26 cellular contexts compared by ENCODE assay signal in the genomic region with DNA sequence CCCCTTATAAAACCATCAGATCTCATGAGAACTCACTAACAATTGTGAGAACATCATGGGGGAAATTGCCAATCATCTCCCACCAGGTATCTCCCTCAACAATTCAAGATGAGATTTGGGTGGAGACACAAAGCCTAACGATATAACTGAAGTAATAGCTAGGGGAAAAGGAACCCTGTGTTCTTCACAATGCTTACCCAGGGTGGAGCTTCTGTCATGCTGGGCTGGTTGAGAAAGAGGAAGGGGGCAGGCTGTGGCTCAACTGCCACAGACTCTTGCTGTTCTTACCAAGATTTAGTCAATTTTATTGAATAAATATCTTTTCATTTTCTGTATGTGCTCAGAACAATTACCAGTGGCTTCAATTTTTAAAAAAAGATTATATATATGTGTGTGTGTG.
A peak's percentile ranks its signal among the peaks of the same experiment; 100 is the strongest.
DNase-seq lines count a peak whose midpoint lies in the region; ATAC-seq lines count a peak whose summit lies in the region.
"Had no signal": no experiment of that assay in that cellular context is flagged by ENCODE, and none has a peak within 500 bp of the region (broad histone marks: within the 10 kb centered on the region; RNA-seq: fewer than 3 reads in every experiment).

No MANE protein-coding gene starts in this region.

- no peak overlapping the region for H3K4me3 Mint-ChIP-seq in memory B cell
- H3K4me3 Mint-ChIP-seq: activated CD4-positive, alpha-beta T cell treated with anti-CD3 and anti-CD28 coated beads, Interleukin-2, amount 10 ng/mL, durations not matched to agents 7 days and 5 days; activated CD8-positive, alpha-beta memory T cell treated with anti-CD3 and anti-CD28 coated beads, Interleukin-2, amount 10 ng/mL, durations not matched to agents 7 days and 5 days; activated naive CD4-positive, alpha-beta T cell treated with anti-CD3 and anti-CD28 coated beads, Interleukin-2, amount 50 U/mL, for 24 hours; activated T-helper 1 cell treated with anti-CD3 and anti-CD28 coated beads, Interleukin-12 subunit alpha, Interleukin-12 subunit beta, Interleukin-2, Interleukin-4 antibody, amounts not matched to agents 30 ng/mL and 10 ng/mL and 1 ng/mL, durations not matched to agents 14 hours and 24 hours and 36 hours; dendritic cell treated with granulocyte-macrophage colony-stimulating factor and Interleukin-4, amounts not matched to agents 40 ng/mL and 50 ng/mL, for 4 days; stimulated activated naive CD8-positive, alpha-beta T cell treated with anti-CD3 and anti-CD28 coated beads, Interleukin-15, amount 100 ng/mL, for 72 hours had no signal

- peaks cover 16% of the 10 kb centered on the region for H3K27me3 Mint-ChIP-seq in memory B cell

- peak overlapping the region; percentile 100 for H3K27ac ChIP-seq in KOPT-K1 (ENCODE audit: low read depth, low read length, poor library complexity, severe bottlenecking)
- H3K27ac ChIP-seq: cardiac muscle cell, tibial nerve, VCaP had no signal

- H3K9me3 Mint-ChIP-seq in memory B cell: peaks cover 10% of the 10 kb centered on the region

- DNase-seq in SKM-1 treated with dmso at 0.1 percent for 144 hours (lab: John Stamatoyannopoulos, UW; ENCODE audit: unreplicated experiment) (peak; percentile 34), SKM-1 (lab: John Stamatoyannopoulos, UW; ENCODE audit: unreplicated experiment) (no peak), OCI-M1 (lab: John Stamatoyannopoulos, UW) (peak; percentile 26), memory B cell (ENCODE audit: low spot score in 2 of 2) (no peak), NCI-H2171 (lab: John Stamatoyannopoulos, UW) (no peak), DMS79 treated with DMSO at 0.1 percent for 48 hours (lab: John Stamatoyannopoulos, UW) (no peak)
- DNase-seq: 8988T; activated CD4-positive, alpha-beta T cell treated with anti-CD3 and anti-CD28 coated beads, Interleukin-2, amount 10 ng/mL, durations not matched to agents 7 days and 5 days; activated CD8-positive, alpha-beta memory T cell treated with anti-CD3 and anti-CD28 coated beads, Interleukin-2, amount 10 ng/mL, durations not matched to agents 7 days and 5 days; anterior cingulate cortex; glutamatergic neuron; mesendoderm; naive B cell; NCI-H1436 treated with DMSO at 0.1 percent for 48 hours; NCI-H524; stimulated activated naive CD8-positive, alpha-beta T cell treated with anti-CD3 and anti-CD28 coated beads, Interleukin-15, amount 100 ng/mL, for 72 hours; T-helper 1 cell had no signal

- H3K36me3 ChIP-seq in KOPT-K1 (ENCODE audit: insufficient read depth, low read length): peaks cover 32% of the 10 kb centered on the region
- H3K36me3 ChIP-seq: cardiac muscle cell, tibial nerve had no signal

- ATAC-seq in memory B cell (ENCODE audit: low read depth) (peak; percentile 62), HG03108 (IDR thresholded peaks at IDR 0.05; ENCODE audit: unreplicated experiment) (no peak)
- ATAC-seq: activated CD8-positive, alpha-beta memory T cell treated with anti-CD3 and anti-CD28 coated beads, Interleukin-2, amount 10 ng/mL, durations not matched to agents 7 days and 5 days; HCT116; stimulated activated naive CD8-positive, alpha-beta T cell treated with anti-CD3 and anti-CD28 coated beads, Interleukin-15, amount 100 ng/mL, for 72 hours had no signal

- peaks cover 2% of the 10 kb centered on the region for H3K4me1 Mint-ChIP-seq in memory B cell
- H3K4me1 Mint-ChIP-seq: activated CD4-positive, alpha-beta T cell treated with anti-CD3 and anti-CD28 coated beads, Interleukin-2, amount 10 ng/mL, durations not matched to agents 7 days and 5 days; activated CD8-positive, alpha-beta memory T cell treated with anti-CD3 and anti-CD28 coated beads, Interleukin-2, amount 10 ng/mL, durations not matched to agents 7 days and 5 days; activated naive CD4-positive, alpha-beta T cell treated with anti-CD3 and anti-CD28 coated beads, Interleukin-2, amount 50 U/mL, for 24 hours; stimulated activated naive CD8-positive, alpha-beta T cell treated with anti-CD3 and anti-CD28 coated beads, Interleukin-15, amount 100 ng/mL, for 72 hours had no signal

- H3K9me3 ChIP-seq in KOPT-K1 (ENCODE audit: insufficient read depth, low read length, poor library complexity, severe bottlenecking): peaks cover 36% of the 10 kb centered on the region

- H3K36me3 Mint-ChIP-seq in memory B cell: peaks cover 3% of the 10 kb centered on the region

- H3K27ac Mint-ChIP-seq in memory B cell: no peak overlapping the region
- H3K27ac Mint-ChIP-seq: activated CD4-positive, alpha-beta T cell treated with anti-CD3 and anti-CD28 coated beads, Interleukin-2, amount 10 ng/mL, durations not matched to agents 7 days and 5 days; activated CD8-positive, alpha-beta memory T cell treated with anti-CD3 and anti-CD28 coated beads, Interleukin-2, amount 10 ng/mL, durations not matched to agents 7 days and 5 days; activated naive CD4-positive, alpha-beta T cell treated with anti-CD3 and anti-CD28 coated beads, Interleukin-2, amount 50 U/mL, for 24 hours; activated T-helper 1 cell treated with anti-CD3 and anti-CD28 coated beads, Interleukin-12 subunit alpha, Interleukin-12 subunit beta, Interleukin-2, Interleukin-4 antibody, amounts not matched to agents 30 ng/mL and 10 ng/mL and 1 ng/mL, durations not matched to agents 14 hours and 24 hours and 36 hours; stimulated activated naive CD8-positive, alpha-beta T cell treated with anti-CD3 and anti-CD28 coated beads, Interleukin-15, amount 100 ng/mL, for 72 hours had no signal

Comparison
In these comparisons a context has a peak if more than half of its experiments do, and no peak if none do; other contexts are left out.
1. DNase-seq: peak in SKM-1 treated with dmso at 0.1 percent for 144 hours (single experiment) and OCI-M1 (single experiment); none in SKM-1 (single experiment), memory B cell (0 of 2), NCI-H2171 (single experiment) and DMS79 treated with DMSO at 0.1 percent for 48 hours (single experiment).